Comparison of ENCODE assay signal across 1 cellular context in the genomic region with DNA sequence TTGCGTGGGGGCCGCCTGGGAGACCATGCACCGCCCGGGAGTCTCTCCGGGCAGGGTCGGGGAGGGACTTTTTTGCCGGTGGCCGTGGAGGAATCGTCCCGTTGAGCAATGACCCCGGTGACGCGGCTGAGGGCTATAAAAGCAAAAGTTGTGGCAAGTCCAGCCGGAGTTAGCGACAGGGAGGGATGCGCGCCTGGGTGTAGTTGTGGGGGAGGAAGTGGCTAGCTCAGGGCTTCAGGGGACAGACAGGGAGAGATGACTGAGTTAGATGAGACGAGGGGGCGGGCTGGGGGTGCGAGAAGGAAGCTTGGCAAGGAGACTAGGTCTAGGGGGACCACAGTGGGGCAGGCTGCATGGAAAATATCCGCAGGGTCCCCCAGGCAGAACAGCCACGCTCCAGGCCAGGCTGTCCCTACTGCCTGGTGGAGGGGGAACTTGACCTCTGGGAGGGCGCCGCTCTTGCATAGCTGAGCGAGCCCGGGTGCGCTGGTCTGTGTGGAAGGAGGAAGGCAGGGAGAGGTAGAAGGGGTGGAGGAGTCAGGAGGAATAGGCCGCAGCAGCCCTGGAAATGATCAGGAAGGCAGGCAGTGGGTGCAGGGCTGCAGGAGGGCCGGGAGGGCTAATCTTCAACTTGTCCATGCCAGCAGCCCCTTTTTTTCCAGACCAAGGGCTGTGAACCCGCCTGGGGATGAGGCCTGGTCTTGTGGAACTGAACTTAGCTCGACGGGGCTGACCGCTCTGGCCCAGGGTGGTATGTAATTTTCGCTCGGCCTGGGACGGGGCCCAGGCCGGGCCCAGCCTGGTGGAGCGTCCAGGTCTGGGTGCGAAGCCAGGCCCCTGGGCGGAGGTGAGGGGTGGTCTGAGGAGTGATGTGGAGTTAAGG.
TF ChIP-seq lines count a peak whose summit lies in the region.

NEAT1 (plus strand) TSS at position 166 of the 883 bp plus-strand sequence.

TF ChIP-seq in HepG2, 621 proteins besides CTCF, POLR2A, EP300 and RAD21 (continued from another document and continues in another):
- TF ChIP-seq PRDM15 (CRISPR knock-in tag; IDR thresholded peaks at IDR 0.05) (peak; percentile 53), TCF7L2 (IDR thresholded peaks at IDR 0.05; ENCODE audit: low read depth, low read length) (no peak), ZNF280B (CRISPR knock-in tag; IDR thresholded peaks at IDR 0.05; ENCODE audit: borderline replicate concordance) (no peak), ZNF263 (CRISPR knock-in tag; IDR thresholded peaks at IDR 0.05) (peak; percentile 55), ZNF207 (IDR thresholded peaks at IDR 0.05; ENCODE audit: borderline replicate concordance) (no peak), ETV5 (CRISPR knock-in tag; IDR thresholded peaks at IDR 0.05; ENCODE audit: borderline replicate concordance) (peak; percentile 48), WIZ (CRISPR knock-in tag; IDR thresholded peaks at IDR 0.05) (no peak), ZNF326 (CRISPR knock-in tag; IDR thresholded peaks at IDR 0.05; ENCODE audit: borderline replicate concordance) (no peak), ZNF224 (CRISPR knock-in tag; IDR thresholded peaks at IDR 0.05) (0 out of 2 replicates have a peak, but pooled peaks have one; percentile 26), ZFX (CRISPR knock-in tag; IDR thresholded peaks at IDR 0.05; ENCODE audit: low read depth) (peak; percentile 46), ZNF367 (CRISPR knock-in tag; IDR thresholded peaks at IDR 0.05; ENCODE audit: borderline replicate concordance) (peak; percentile 28; the same call in 1 of the 2 replicates), ZBTB3 (CRISPR knock-in tag; IDR thresholded peaks at IDR 0.05; ENCODE audit: borderline replicate concordance, low read depth) (no peak), HHEX (CRISPR knock-in tag; IDR thresholded peaks at IDR 0.05) (peak; percentile 31; the same call in 1 of the 2 replicates), ZSCAN21 (CRISPR knock-in tag; IDR thresholded peaks at IDR 0.05; ENCODE audit: borderline replicate concordance) (0 out of 2 replicates have a peak, but pooled peaks have one; percentile 56), ARNT2 (CRISPR knock-in tag; IDR thresholded peaks at IDR 0.05; ENCODE audit: low read depth) (peak; percentile 87), MTF2 (CRISPR knock-in tag; IDR thresholded peaks at IDR 0.05; ENCODE audit: borderline replicate concordance) (no peak), ZBTB21 (CRISPR knock-in tag; IDR thresholded peaks at IDR 0.05) (no peak), PHF8 (CRISPR knock-in tag; IDR thresholded peaks at IDR 0.05) (peak; percentile 66), SRSF4 (IDR thresholded peaks at IDR 0.05; ENCODE audit: low read depth, low read length, poor library complexity, severe bottlenecking) (peak; percentile 82), EED (CRISPR knock-in tag; IDR thresholded peaks at IDR 0.05) (no peak), ZNF251 (CRISPR knock-in tag; IDR thresholded peaks at IDR 0.05) (no peak), JUNB (CRISPR knock-in tag; IDR thresholded peaks at IDR 0.05; ENCODE audit: borderline replicate concordance) (peak; percentile 78; the same call in 1 of the 2 replicates), ONECUT2 (CRISPR knock-in tag; IDR thresholded peaks at IDR 0.05) (peak; percentile 50), KLF9 (CRISPR knock-in tag; IDR thresholded peaks at IDR 0.05; ENCODE audit: low read depth) (no peak), KMT2A (CRISPR knock-in tag; IDR thresholded peaks at IDR 0.05) (no peak; the same call in none of the 2 replicates), SYNCRIP (IDR thresholded peaks at IDR 0.05; ENCODE audit: insufficient read depth, low read depth, low read length) (no peak), EEA1 (CRISPR knock-in tag; IDR thresholded peaks at IDR 0.05; ENCODE audit: borderline replicate concordance) (no peak; the same call in 1 of the 2 replicates), ZNF260 (CRISPR knock-in tag; IDR thresholded peaks at IDR 0.05; ENCODE audit: borderline replicate concordance, low read depth) (no peak), SNAI1 (CRISPR knock-in tag; IDR thresholded peaks at IDR 0.05; ENCODE audit: borderline replicate concordance) (no peak), ZNF790 (CRISPR knock-in tag; IDR thresholded peaks at IDR 0.05; ENCODE audit: borderline replicate concordance) (no peak), FOSL2 (CRISPR knock-in tag; IDR thresholded peaks at IDR 0.05) (peak; percentile 72), ZNF713 (CRISPR knock-in tag; IDR thresholded peaks at IDR 0.05) (no peak), TBP (CRISPR knock-in tag; IDR thresholded peaks at IDR 0.05) (peak; percentile 34; the same call in 1 of the 2 replicates), ZNF558 (CRISPR knock-in tag; IDR thresholded peaks at IDR 0.05; ENCODE audit: borderline replicate concordance) (no peak)
- TF ChIP-seq, protein P1, sequence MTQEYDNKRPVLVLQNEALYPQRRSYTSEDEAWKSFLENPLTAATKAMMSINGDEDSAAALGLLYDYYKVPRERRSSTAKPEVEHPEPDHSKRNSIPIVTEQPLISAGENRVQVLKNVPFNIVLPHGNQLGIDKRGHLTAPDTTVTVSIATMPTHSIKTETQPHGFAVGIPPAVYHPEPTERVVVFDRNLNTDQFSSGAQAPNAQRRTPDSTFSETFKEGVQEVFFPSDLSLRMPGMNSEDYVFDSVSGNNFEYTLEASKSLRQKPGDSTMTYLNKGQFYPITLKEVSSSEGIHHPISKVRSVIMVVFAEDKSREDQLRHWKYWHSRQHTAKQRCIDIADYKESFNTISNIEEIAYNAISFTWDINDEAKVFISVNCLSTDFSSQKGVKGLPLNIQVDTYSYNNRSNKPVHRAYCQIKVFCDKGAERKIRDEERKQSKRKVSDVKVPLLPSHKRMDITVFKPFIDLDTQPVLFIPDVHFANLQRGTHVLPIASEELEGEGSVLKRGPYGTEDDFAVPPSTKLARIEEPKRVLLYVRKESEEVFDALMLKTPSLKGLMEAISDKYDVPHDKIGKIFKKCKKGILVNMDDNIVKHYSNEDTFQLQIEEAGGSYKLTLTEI (CRISPR knock-in tag; conservative IDR thresholded peaks at IDR 0.05) = no peak
- TF ChIP-seq, protein P2, sequence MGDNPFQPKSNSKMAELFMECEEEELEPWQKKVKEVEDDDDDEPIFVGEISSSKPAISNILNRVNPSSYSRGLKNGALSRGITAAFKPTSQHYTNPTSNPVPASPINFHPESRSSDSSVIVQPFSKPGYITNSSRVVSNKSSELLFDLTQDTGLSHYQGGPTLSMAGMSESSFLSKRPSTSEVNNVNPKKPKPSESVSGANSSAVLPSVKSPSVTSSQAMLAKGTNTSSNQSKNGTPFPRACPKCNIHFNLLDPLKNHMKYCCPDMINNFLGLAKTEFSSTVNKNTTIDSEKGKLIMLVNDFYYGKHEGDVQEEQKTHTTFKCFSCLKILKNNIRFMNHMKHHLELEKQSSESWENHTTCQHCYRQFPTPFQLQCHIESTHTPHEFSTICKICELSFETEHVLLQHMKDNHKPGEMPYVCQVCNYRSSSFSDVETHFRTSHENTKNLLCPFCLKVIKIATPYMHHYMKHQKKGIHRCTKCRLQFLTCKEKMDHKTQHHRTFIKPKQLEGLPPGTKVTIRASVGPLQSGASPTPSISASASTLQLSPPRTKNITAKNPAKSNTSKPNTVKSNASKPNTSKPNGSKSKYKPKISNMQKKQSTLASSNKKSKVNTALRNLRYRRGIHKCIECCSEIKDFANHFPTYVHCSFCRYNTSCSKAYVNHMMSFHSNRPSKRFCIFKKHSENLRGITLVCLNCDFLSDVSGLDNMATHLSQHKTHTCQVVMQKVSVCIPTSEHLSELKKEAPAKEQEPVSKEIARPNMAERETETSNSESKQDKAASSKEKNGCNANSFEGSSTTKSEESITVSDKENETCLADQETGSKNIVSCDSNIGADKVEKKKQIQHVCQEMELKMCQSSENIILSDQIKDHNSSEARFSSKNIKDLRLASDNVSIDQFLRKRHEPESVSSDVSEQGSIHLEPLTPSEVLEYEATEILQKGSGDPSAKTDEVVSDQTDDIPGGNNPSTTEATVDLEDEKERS (CRISPR knock-in tag; IDR thresholded peaks at IDR 0.05) = no peak
- TF ChIP-seq, protein P3, sequence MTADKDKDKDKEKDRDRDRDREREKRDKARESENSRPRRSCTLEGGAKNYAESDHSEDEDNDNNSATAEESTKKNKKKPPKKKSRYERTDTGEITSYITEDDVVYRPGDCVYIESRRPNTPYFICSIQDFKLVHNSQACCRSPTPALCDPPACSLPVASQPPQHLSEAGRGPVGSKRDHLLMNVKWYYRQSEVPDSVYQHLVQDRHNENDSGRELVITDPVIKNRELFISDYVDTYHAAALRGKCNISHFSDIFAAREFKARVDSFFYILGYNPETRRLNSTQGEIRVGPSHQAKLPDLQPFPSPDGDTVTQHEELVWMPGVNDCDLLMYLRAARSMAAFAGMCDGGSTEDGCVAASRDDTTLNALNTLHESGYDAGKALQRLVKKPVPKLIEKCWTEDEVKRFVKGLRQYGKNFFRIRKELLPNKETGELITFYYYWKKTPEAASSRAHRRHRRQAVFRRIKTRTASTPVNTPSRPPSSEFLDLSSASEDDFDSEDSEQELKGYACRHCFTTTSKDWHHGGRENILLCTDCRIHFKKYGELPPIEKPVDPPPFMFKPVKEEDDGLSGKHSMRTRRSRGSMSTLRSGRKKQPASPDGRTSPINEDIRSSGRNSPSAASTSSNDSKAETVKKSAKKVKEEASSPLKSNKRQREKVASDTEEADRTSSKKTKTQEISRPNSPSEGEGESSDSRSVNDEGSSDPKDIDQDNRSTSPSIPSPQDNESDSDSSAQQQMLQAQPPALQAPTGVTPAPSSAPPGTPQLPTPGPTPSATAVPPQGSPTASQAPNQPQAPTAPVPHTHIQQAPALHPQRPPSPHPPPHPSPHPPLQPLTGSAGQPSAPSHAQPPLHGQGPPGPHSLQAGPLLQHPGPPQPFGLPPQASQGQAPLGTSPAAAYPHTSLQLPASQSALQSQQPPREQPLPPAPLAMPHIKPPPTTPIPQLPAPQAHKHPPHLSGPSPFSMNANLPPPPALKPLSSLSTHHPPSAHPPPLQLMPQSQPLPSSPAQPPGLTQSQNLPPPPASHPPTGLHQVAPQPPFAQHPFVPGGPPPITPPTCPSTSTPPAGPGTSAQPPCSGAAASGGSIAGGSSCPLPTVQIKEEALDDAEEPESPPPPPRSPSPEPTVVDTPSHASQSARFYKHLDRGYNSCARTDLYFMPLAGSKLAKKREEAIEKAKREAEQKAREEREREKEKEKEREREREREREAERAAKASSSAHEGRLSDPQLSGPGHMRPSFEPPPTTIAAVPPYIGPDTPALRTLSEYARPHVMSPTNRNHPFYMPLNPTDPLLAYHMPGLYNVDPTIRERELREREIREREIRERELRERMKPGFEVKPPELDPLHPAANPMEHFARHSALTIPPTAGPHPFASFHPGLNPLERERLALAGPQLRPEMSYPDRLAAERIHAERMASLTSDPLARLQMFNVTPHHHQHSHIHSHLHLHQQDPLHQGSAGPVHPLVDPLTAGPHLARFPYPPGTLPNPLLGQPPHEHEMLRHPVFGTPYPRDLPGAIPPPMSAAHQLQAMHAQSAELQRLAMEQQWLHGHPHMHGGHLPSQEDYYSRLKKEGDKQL (CRISPR knock-in tag; IDR thresholded peaks at IDR 0.05; ENCODE audit: low read depth) = no peak; the same call in none of the 2 replicates
- TF ChIP-seq, protein P4, sequence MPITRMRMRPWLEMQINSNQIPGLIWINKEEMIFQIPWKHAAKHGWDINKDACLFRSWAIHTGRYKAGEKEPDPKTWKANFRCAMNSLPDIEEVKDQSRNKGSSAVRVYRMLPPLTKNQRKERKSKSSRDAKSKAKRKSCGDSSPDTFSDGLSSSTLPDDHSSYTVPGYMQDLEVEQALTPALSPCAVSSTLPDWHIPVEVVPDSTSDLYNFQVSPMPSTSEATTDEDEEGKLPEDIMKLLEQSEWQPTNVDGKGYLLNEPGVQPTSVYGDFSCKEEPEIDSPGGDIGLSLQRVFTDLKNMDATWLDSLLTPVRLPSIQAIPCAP (CRISPR knock-in tag; IDR thresholded peaks at IDR 0.05; ENCODE audit: low read depth) = 0 out of 2 replicates have a peak, but pooled peaks have one; percentile 27
- TF ChIP-seq, protein P5, sequence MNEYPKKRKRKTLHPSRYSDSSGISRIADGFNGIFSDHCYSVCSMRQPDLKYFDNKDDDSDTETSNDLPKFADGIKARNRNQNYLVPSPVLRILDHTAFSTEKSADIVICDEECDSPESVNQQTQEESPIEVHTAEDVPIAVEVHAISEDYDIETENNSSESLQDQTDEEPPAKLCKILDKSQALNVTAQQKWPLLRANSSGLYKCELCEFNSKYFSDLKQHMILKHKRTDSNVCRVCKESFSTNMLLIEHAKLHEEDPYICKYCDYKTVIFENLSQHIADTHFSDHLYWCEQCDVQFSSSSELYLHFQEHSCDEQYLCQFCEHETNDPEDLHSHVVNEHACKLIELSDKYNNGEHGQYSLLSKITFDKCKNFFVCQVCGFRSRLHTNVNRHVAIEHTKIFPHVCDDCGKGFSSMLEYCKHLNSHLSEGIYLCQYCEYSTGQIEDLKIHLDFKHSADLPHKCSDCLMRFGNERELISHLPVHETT (CRISPR knock-in tag; conservative IDR thresholded peaks at IDR 0.05) = no peak; the same call in 1 of the 2 replicates
